ENCODE assay signal across 1 cellular context in genomic region chr1:177282976-177283375, GRCh38.
TF ChIP-seq lines count a peak whose summit lies in the region.

No MANE protein-coding gene starts in this region.

TF ChIP-seq in GM23338, 12 proteins besides CTCF, POLR2A, EP300 and RAD21 (continued from another document):
- TF ChIP-seq ZNF462 (CRISPR knock-in tag; IDR thresholded peaks at IDR 0.05): no peak
